ENCODE assay signal across 13 cellular contexts in genomic region chr2:40668435-40668834, GRCh38.
A peak's percentile ranks its signal among the peaks of the same experiment; 100 is the strongest.
DNase-seq lines count a peak whose midpoint lies in the region; TF ChIP-seq lines count a peak whose summit lies in the region.
"Had no signal": no experiment of that assay in that cellular context is flagged by ENCODE, and none has a peak within 500 bp of the region (broad histone marks: within the 10 kb centered on the region; RNA-seq: fewer than 3 reads in every experiment).

No MANE protein-coding gene starts in this region.

- intact Hi-C loops in MCF 10A (cut with micrococcal nuclease) (no loop called here), mammary epithelial cell (cut with micrococcal nuclease) (no loop called here)

- no peaks in the 10 kb centered on the region for H3K36me3 Mint-ChIP-seq in MCF 10A (ENCODE audit: insufficient read depth, unreplicated experiment)
- H3K36me3 Mint-ChIP-seq in mesothelial cell of epicardium: no peaks in the 10 kb centered on the region
- H3K36me3 Mint-ChIP-seq: natural killer cell treated with Interleukin-12 subunit alpha and Interleukin-12 subunit beta and Interleukin-15 and Interleukin-18, amount 100 ng/mL, for 72 hours; T-cell had no signal

- H3K9me3 Mint-ChIP-seq in MCF 10A (ENCODE audit: unreplicated experiment) (no peaks in the 10 kb centered on the region), mesothelial cell of epicardium (no peaks in the 10 kb centered on the region)

- H3K27me3 Mint-ChIP-seq in MCF 10A (ENCODE audit: insufficient read depth, unreplicated experiment) (no peaks in the 10 kb centered on the region), mesothelial cell of epicardium (ENCODE audit: low read depth) (peaks cover under 1% of the 10 kb centered on the region)
- H3K27me3 Mint-ChIP-seq: activated naive CD8-positive, alpha-beta T cell treated with anti-CD3 and anti-CD28 coated beads, Interleukin-2, amount 50 U/mL, for 24 hours; natural killer cell treated with Interleukin-12 subunit alpha and Interleukin-12 subunit beta and Interleukin-15 and Interleukin-18, amount 100 ng/mL, for 72 hours; T-cell had no signal

- H3K4me3 ChIP-seq in mammary epithelial cell (replicated peaks in 1 of 3; ENCODE audit: insufficient read depth in 1 of 3, low read depth in 2 of 3, low read length in 3 of 3) (no peak overlapping the region), urinary bladder (ENCODE audit: low read depth, low read length) (no peak overlapping the region)

- peak overlapping the region; percentile 10 for H3K27ac Mint-ChIP-seq in MCF 10A (ENCODE audit: low read depth, unreplicated experiment)
- H3K27ac Mint-ChIP-seq in mesothelial cell of epicardium: no peak overlapping the region
- H3K27ac Mint-ChIP-seq: activated naive CD8-positive, alpha-beta T cell treated with anti-CD3 and anti-CD28 coated beads, Interleukin-2, amount 50 U/mL, for 24 hours; natural killer cell treated with Interleukin-12 subunit alpha and Interleukin-12 subunit beta and Interleukin-15 and Interleukin-18, amount 100 ng/mL, for 72 hours; T-cell had no signal

- 72% methylated on average over 3 of the region's 3 CpGs for whole genome bisulfite sequencing in mammary epithelial cell (ENCODE audit: low coverage, missing lambda C conversion rate)
- WGBS in urinary bladder: 48% methylated on average over 3 of the region's 3 CpGs

- no peak overlapping the region for H3K4me2 ChIP-seq in mammary epithelial cell (ENCODE audit: insufficient read depth, low read depth, low read length)

- no peak overlapping the region for H3K27ac ChIP-seq in mammary epithelial cell (ENCODE audit: insufficient read depth, low read depth, low read length)
- H3K27ac ChIP-seq in urinary bladder (ENCODE audit: low read depth): peak overlapping the region; percentile 50

- DNase-seq in MCF 10A (ENCODE audit: unreplicated experiment): peak; percentile 76
- DNase-seq in mammary epithelial cell: no peak
- DNase-seq in SKM-1 (lab: John Stamatoyannopoulos, UW; ENCODE audit: unreplicated experiment): peak; percentile 21
- DNase-seq in left kidney (ENCODE audit: low read depth, low spot score): peak; percentile 42
- DNase-seq in SW480 (ENCODE audit: low spot score): no peak
- no peak for DNase-seq in mesothelial cell of epicardium (ENCODE audit: low spot score in 2 of 2, unreplicated experiment in 2 of 2)
- no peak for DNase-seq in activated naive CD4-positive, alpha-beta T cell treated with anti-CD3 and anti-CD28 coated beads, Interleukin-2, amount 50 U/mL, for 16 hours
- DNase-seq: activated CD4-positive, CD25-positive, alpha-beta regulatory T cell treated with anti-CD3 and anti-CD28 coated beads, Interleukin-2, amount 50 U/mL, for 72 hours; activated naive CD8-positive, alpha-beta T cell treated with anti-CD3 and anti-CD28 coated beads, Interleukin-2, amount 50 U/mL, for 24 hours; NCI-H1105; T-cell had no signal

- no peak overlapping the region for H2AFZ ChIP-seq in mammary epithelial cell (ENCODE audit: low read depth, low read length)

- H3K4me1 ChIP-seq in mammary epithelial cell (ENCODE audit: insufficient read depth, low read length) (no peaks in the 10 kb centered on the region), urinary bladder (ENCODE audit: insufficient read depth) (no peaks in the 10 kb centered on the region)

- BruUV-seq in MCF 10A (replicated peaks; lab: Mats Ljungman, UMichigan) (no TSS peak), mammary epithelial cell (replicated peaks; lab: Mats Ljungman, UMichigan) (no TSS peak)

- no peaks in the 10 kb centered on the region for H3K27me3 ChIP-seq in mammary epithelial cell (ENCODE audit: insufficient read depth, low read length)

- no peaks in the 10 kb centered on the region for H3K79me2 ChIP-seq in mammary epithelial cell (ENCODE audit: insufficient read depth, low read length)

- in situ Hi-C loops in mammary epithelial cell (cut with MboI; ENCODE audit: low sequenced_read_pairs in 2 of 2): no loop called here

- CTCF ChIA-PET in MCF 10A (lab: Yijun Ruan, JAX): interaction anchor here (0.7 to 0.8 kb wide), 2 partner anchors 957 to 1030 kb away, joined by 3 read pairs; no protein-coding TSS in a partner anchor
- CTCF ChIA-PET in mammary epithelial cell (lab: Charles Lee; ENCODE audit: low non-redundant PET): no interaction called here

- no peaks in the 10 kb centered on the region for H3K9me3 ChIP-seq in mammary epithelial cell (replicated peaks; ENCODE audit: insufficient read depth, low read length)

- no peak overlapping the region for H3K9ac ChIP-seq in mammary epithelial cell (ENCODE audit: insufficient read depth, low read length)

- H3K4me1 Mint-ChIP-seq in MCF 10A (ENCODE audit: insufficient read depth, unreplicated experiment) (peaks cover 12% of the 10 kb centered on the region), mesothelial cell of epicardium (peaks cover 29% of the 10 kb centered on the region)
- H3K4me1 Mint-ChIP-seq: activated naive CD8-positive, alpha-beta T cell treated with anti-CD3 and anti-CD28 coated beads, Interleukin-2, amount 50 U/mL, for 24 hours; T-cell had no signal

- no peaks in the 10 kb centered on the region for H4K20me1 ChIP-seq in mammary epithelial cell (ENCODE audit: insufficient read depth, low read length)

- dilution Hi-C loops in mammary epithelial cell (cut with HindIII; ENCODE audit: low sequenced_read_pairs): no loop called here

- no peak overlapping the region for H3K4me3 Mint-ChIP-seq in MCF 10A (ENCODE audit: unreplicated experiment)
- H3K4me3 Mint-ChIP-seq in mesothelial cell of epicardium: no peak overlapping the region
- H3K4me3 Mint-ChIP-seq: activated naive CD8-positive, alpha-beta T cell treated with anti-CD3 and anti-CD28 coated beads, Interleukin-2, amount 50 U/mL, for 24 hours; natural killer cell treated with Interleukin-12 subunit alpha and Interleukin-12 subunit beta and Interleukin-15 and Interleukin-18, amount 100 ng/mL, for 72 hours; T-cell had no signal

- POLR2A ChIA-PET in MCF 10A (lab: Yijun Ruan, JAX): no interaction called here

- H3K36me3 ChIP-seq in mammary epithelial cell (ENCODE audit: insufficient read depth, low read length): no peaks in the 10 kb centered on the region
- no peaks in the 10 kb centered on the region for H3K36me3 ChIP-seq in urinary bladder (ENCODE audit: insufficient read depth)

- TF ChIP-seq CTCF in MCF 10A (IDR thresholded peaks at IDR 0.05; ENCODE audit: unreplicated experiment): no peak
- no peak for TF ChIP-seq CTCF in mammary epithelial cell (conservative IDR thresholded peaks at IDR 0.05 in 1 of 2, IDR thresholded peaks at IDR 0.05 in 1 of 2; ENCODE audit: extremely low read depth in 1 of 2, insufficient read depth in 1 of 2, low read depth in 1 of 2, low read length in 2 of 2)
- no peak for TF ChIP-seq CTCF in mesothelial cell of epicardium (IDR thresholded peaks at IDR 0.05; ENCODE audit: unreplicated experiment)

Comparison
In these comparisons a context has a peak if more than half of its experiments do, and no peak if none do; other contexts are left out.
1. DNase-seq: peak in MCF 10A (single experiment), SKM-1 (single experiment) and left kidney (single experiment); none in mammary epithelial cell (single experiment), SW480 (single experiment), mesothelial cell of epicardium (0 of 2) and activated naive CD4-positive, alpha-beta T cell treated with anti-CD3 and anti-CD28 coated beads, Interleukin-2, amount 50 U/mL, for 16 hours (single experiment).